In genomic region chr6:140490086-140490485, GRCh38 we compare ENCODE assay signal across 26 cellular contexts.
DNase-seq lines count a peak whose midpoint lies in the region; ATAC-seq, FAIRE-seq and TF ChIP-seq lines count a peak whose summit lies in the region.
"Had no signal": no experiment of that assay in that cellular context is flagged by ENCODE, and none has a peak within 500 bp of the region (broad histone marks: within the 10 kb centered on the region; RNA-seq: fewer than 3 reads in every experiment).

No MANE protein-coding gene starts in this region.

- H3K4me2 ChIP-seq in mammary epithelial cell (ENCODE audit: insufficient read depth, low read depth, low read length) (no peak overlapping the region), astrocyte (ENCODE audit: low read length) (no peak overlapping the region)
- H3K4me2 ChIP-seq: neural progenitor cell had no signal

- H3K27me3 Mint-ChIP-seq in MCF 10A (ENCODE audit: insufficient read depth, unreplicated experiment): no peaks in the 10 kb centered on the region
- H3K27me3 Mint-ChIP-seq in astrocyte (ENCODE audit: low read depth, unreplicated experiment): no peaks in the 10 kb centered on the region
- H3K27me3 Mint-ChIP-seq: activated CD4-positive, alpha-beta T cell treated with anti-CD3 and anti-CD28 coated beads, Interleukin-2, amount 10 ng/mL, durations not matched to agents 7 days and 5 days; memory B cell; type B pancreatic cell had no signal

- H3K9ac ChIP-seq in mammary epithelial cell (ENCODE audit: insufficient read depth, low read length): no peak overlapping the region
- H3K9ac ChIP-seq in astrocyte (ENCODE audit: low read length): no peak overlapping the region
- H3K9ac ChIP-seq: neural progenitor cell had no signal

- DNase-seq in mammary epithelial cell (peak; percentile 5), MCF 10A (ENCODE audit: unreplicated experiment) (no peak), astrocyte (ENCODE audit: low read depth) (no peak), foreskin keratinocyte (no peak), NCI-H524 (lab: John Stamatoyannopoulos, UW) (no peak), T-helper 2 cell (no peak), NOMO-1 (lab: John Stamatoyannopoulos, UW; ENCODE audit: unreplicated experiment in 2 of 2) (no peak)
- DNase-seq: activated CD4-positive, alpha-beta T cell treated with anti-CD3 and anti-CD28 coated beads, Interleukin-2, amount 10 ng/mL, durations not matched to agents 7 days and 5 days; activated naive CD4-positive, alpha-beta T cell treated with Interleukin-2 at 50 U/mL for 16 hours; activated T-cell treated with anti-CD3 and anti-CD28 coated beads, Interleukin-2, amount 50 U/mL, for 72 hours; adrenal gland; colonic mucosa; effector memory CD4-positive, alpha-beta T cell; glutamatergic neuron; left cardiac atrium; NCI-H1694 treated with DMSO at 0.1 percent for 48 hours; NCI-H69; T-helper 9 cell; WERI-Rb-1 had no signal

- peaks cover 16% of the 10 kb centered on the region for H3K4me1 ChIP-seq in mammary epithelial cell (ENCODE audit: insufficient read depth, low read length)
- H3K4me1 ChIP-seq in astrocyte (ENCODE audit: insufficient read depth, low read length): peaks cover 16% of the 10 kb centered on the region
- peaks cover 20% of the 10 kb centered on the region for H3K4me1 ChIP-seq in foreskin keratinocyte
- H3K4me1 ChIP-seq: colonic mucosa had no signal

- H3K4me3 Mint-ChIP-seq in MCF 10A (ENCODE audit: unreplicated experiment) (no peak overlapping the region), astrocyte (ENCODE audit: unreplicated experiment) (no peak overlapping the region)
- H3K4me3 Mint-ChIP-seq: activated CD4-positive, alpha-beta T cell treated with anti-CD3 and anti-CD28 coated beads, Interleukin-2, amount 10 ng/mL, durations not matched to agents 7 days and 5 days; activated T-cell treated with anti-CD3 and anti-CD28 coated beads, Interleukin-2, amount 50 U/mL, for 72 hours; memory B cell; neural progenitor cell; type B pancreatic cell had no signal

- no peaks in the 10 kb centered on the region for H3K36me3 Mint-ChIP-seq in MCF 10A (ENCODE audit: insufficient read depth, unreplicated experiment)
- H3K36me3 Mint-ChIP-seq in astrocyte (ENCODE audit: low read depth, unreplicated experiment): peaks cover 5% of the 10 kb centered on the region
- H3K36me3 Mint-ChIP-seq: memory B cell, neural progenitor cell, type B pancreatic cell had no signal

- H3K27me3 ChIP-seq in mammary epithelial cell (ENCODE audit: insufficient read depth, low read length) (no peaks in the 10 kb centered on the region), astrocyte (ENCODE audit: insufficient read depth, low read length) (no peaks in the 10 kb centered on the region), foreskin keratinocyte (no peaks in the 10 kb centered on the region)
- H3K27me3 ChIP-seq: adrenal gland, colonic mucosa, neural progenitor cell had no signal

- intact Hi-C loops in mammary epithelial cell (cut with micrococcal nuclease) (loop anchor here (2.0 kb wide), 1 partner anchor 47 kb away; no protein-coding TSS in a partner anchor), MCF 10A (cut with micrococcal nuclease) (no loop called here)

- FAIRE-seq in astrocyte (lab: Jason Lieb, UNC): no peak

- peak; percentile 23 for ATAC-seq in foreskin keratinocyte
- ATAC-seq in GM19397 (IDR thresholded peaks at IDR 0.05; ENCODE audit: unreplicated experiment): no peak
- ATAC-seq: activated T-cell treated with anti-CD3 and anti-CD28 coated beads, Interleukin-2, amount 50 U/mL, for 72 hours; esophagus mucosa; left cardiac atrium; sciatic nerve had no signal

- in situ Hi-C loops in mammary epithelial cell (cut with MboI; ENCODE audit: low sequenced_read_pairs in 2 of 2): no loop called here

- H3K27ac ChIP-seq in mammary epithelial cell (ENCODE audit: insufficient read depth, low read depth, low read length) (no peak overlapping the region), astrocyte (ENCODE audit: low read depth, low read length) (no peak overlapping the region), foreskin keratinocyte (no peak overlapping the region)
- H3K27ac ChIP-seq: adrenal gland, colonic mucosa, neural progenitor cell, RWPE1, WERI-Rb-1 had no signal

- dilution Hi-C loops in mammary epithelial cell (cut with HindIII; ENCODE audit: low sequenced_read_pairs): no loop called here

- H3K9me3 ChIP-seq in mammary epithelial cell (replicated peaks; ENCODE audit: insufficient read depth, low read length): no peaks in the 10 kb centered on the region
- no peaks in the 10 kb centered on the region for H3K9me3 ChIP-seq in astrocyte (ENCODE audit: insufficient read depth, low read depth, low read length)
- H3K9me3 ChIP-seq: adrenal gland, colonic mucosa had no signal

- BruUV-seq in mammary epithelial cell (replicated peaks; lab: Mats Ljungman, UMichigan): no TSS peak
- no TSS peak for BruUV-seq in MCF 10A (replicated peaks; lab: Mats Ljungman, UMichigan)

- WGBS in mammary epithelial cell (ENCODE audit: low coverage, missing lambda C conversion rate): 93% methylated on average over 2 of the region's 2 CpGs

- H3K4me1 Mint-ChIP-seq in MCF 10A (ENCODE audit: insufficient read depth, unreplicated experiment) (peaks cover 31% of the 10 kb centered on the region), astrocyte (ENCODE audit: low read depth, unreplicated experiment) (peaks cover 37% of the 10 kb centered on the region)
- H3K4me1 Mint-ChIP-seq: activated CD4-positive, alpha-beta T cell treated with anti-CD3 and anti-CD28 coated beads, Interleukin-2, amount 10 ng/mL, durations not matched to agents 7 days and 5 days; memory B cell had no signal

- no peaks in the 10 kb centered on the region for H3K36me3 ChIP-seq in mammary epithelial cell (ENCODE audit: insufficient read depth, low read length)
- H3K36me3 ChIP-seq in astrocyte (ENCODE audit: insufficient read depth, low read length): no peaks in the 10 kb centered on the region
- H3K36me3 ChIP-seq: adrenal gland, colonic mucosa, neural progenitor cell, WERI-Rb-1 had no signal

- no peaks in the 10 kb centered on the region for H3K9me3 Mint-ChIP-seq in MCF 10A (ENCODE audit: unreplicated experiment)
- peaks cover 9% of the 10 kb centered on the region for H3K9me3 Mint-ChIP-seq in astrocyte (ENCODE audit: unreplicated experiment)
- H3K9me3 Mint-ChIP-seq: memory B cell had no signal

- H3K4me3 ChIP-seq in mammary epithelial cell (replicated peaks in 1 of 3; ENCODE audit: insufficient read depth in 1 of 3, low read depth in 2 of 3, low read length in 3 of 3) (no peak overlapping the region), astrocyte (ENCODE audit: insufficient read depth, low read depth, low read length) (no peak overlapping the region)
- H3K4me3 ChIP-seq: adrenal gland, colonic mucosa, neural progenitor cell had no signal

- no peaks in the 10 kb centered on the region for H3K79me2 ChIP-seq in mammary epithelial cell (ENCODE audit: insufficient read depth, low read length)
- H3K79me2 ChIP-seq in astrocyte (ENCODE audit: insufficient read depth, low read length): no peaks in the 10 kb centered on the region

- CTCF ChIA-PET in mammary epithelial cell (lab: Charles Lee; ENCODE audit: low non-redundant PET): no interaction called here
- CTCF ChIA-PET in MCF 10A (lab: Yijun Ruan, JAX): no interaction called here

- no peaks in the 10 kb centered on the region for H4K20me1 ChIP-seq in mammary epithelial cell (ENCODE audit: insufficient read depth, low read length)
- no peaks in the 10 kb centered on the region for H4K20me1 ChIP-seq in astrocyte (ENCODE audit: insufficient read depth, low read length)

- H3K27ac Mint-ChIP-seq in MCF 10A (ENCODE audit: low read depth, unreplicated experiment): no peak overlapping the region
- peak overlapping the region; percentile 75 for H3K27ac Mint-ChIP-seq in astrocyte (ENCODE audit: unreplicated experiment)
- H3K27ac Mint-ChIP-seq: activated CD4-positive, alpha-beta T cell treated with anti-CD3 and anti-CD28 coated beads, Interleukin-2, amount 10 ng/mL, durations not matched to agents 7 days and 5 days; activated T-cell treated with anti-CD3 and anti-CD28 coated beads, Interleukin-2, amount 50 U/mL, for 72 hours; memory B cell; neural progenitor cell; type B pancreatic cell had no signal

- POLR2A ChIA-PET in MCF 10A (lab: Yijun Ruan, JAX): interaction anchor here (0.7 kb wide), 1 partner anchor 816 kb away, joined by 3 read pairs; no protein-coding TSS in a partner anchor

- H2AFZ ChIP-seq in mammary epithelial cell (ENCODE audit: low read depth, low read length): no peak overlapping the region
- no peak overlapping the region for H2AFZ ChIP-seq in astrocyte (ENCODE audit: low read depth, low read length)
- H2AFZ ChIP-seq: neural progenitor cell had no signal

- TF ChIP-seq CTCF in mammary epithelial cell (conservative IDR thresholded peaks at IDR 0.05 in 1 of 2, IDR thresholded peaks at IDR 0.05 in 1 of 2; ENCODE audit: extremely low read depth in 1 of 2, insufficient read depth in 1 of 2, low read depth in 1 of 2, low read length in 2 of 2) (no peak), MCF 10A (IDR thresholded peaks at IDR 0.05; ENCODE audit: unreplicated experiment) (no peak), astrocyte (IDR thresholded peaks at IDR 0.05; ENCODE audit: insufficient read depth, low read depth, low read length) (no peak), foreskin keratinocyte (conservative IDR thresholded peaks at IDR 0.05) (no peak)
